6 cellular contexts compared by ENCODE assay signal in the genomic region with DNA sequence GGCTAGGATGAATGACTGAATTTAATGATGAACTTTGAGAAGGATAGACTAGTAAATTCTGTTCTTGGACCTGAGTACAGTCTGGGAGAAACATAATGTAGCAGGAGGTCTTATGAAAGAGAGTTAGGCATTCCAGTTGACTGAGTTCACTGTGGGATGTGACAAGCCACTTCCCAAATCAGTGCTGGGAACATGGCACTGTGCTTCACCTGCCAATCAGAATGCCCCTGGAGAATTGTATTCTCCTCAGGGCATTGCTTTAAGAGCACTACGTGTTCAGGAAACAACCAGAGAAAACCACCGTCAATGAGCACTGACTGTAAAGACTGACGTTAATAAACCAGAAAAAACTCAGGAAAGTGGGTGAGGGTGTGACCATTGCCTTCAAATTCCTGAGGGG. TPM values are rescaled to one million over a fixed set of nuclear protein-coding genes. Genes with fewer than 3 reads are reported as not detected.
DNase-seq lines count a peak whose midpoint lies in the region; TF ChIP-seq lines count a peak whose summit lies in the region.

No MANE protein-coding gene starts in this region.

- H2BK120ac ChIP-seq in H9 (ENCODE audit: low read depth, low read length, poor library complexity, severe bottlenecking) = no peak overlapping the region

- H3K56ac ChIP-seq in H9 (ENCODE audit: insufficient read length, low read depth, low read length) = no peak overlapping the region

- no peaks in the 10 kb centered on the region for H3K9me3 ChIP-seq in H9 (ENCODE audit: control insufficient read depth, low read depth, low read length)

- H4K5ac ChIP-seq in H9 (ENCODE audit: insufficient read length, low read depth, low read length) = no peak overlapping the region

- H2AFZ ChIP-seq in H9 (ENCODE audit: low read length) = no peak overlapping the region

- H4K8ac ChIP-seq in H9 (replicated peaks; ENCODE audit: insufficient read length, low read depth, low read length) = no peak overlapping the region

- no peaks in the 10 kb centered on the region for H3K27me3 ChIP-seq in H9 (ENCODE audit: insufficient read depth, low read length)

- WGBS in H9 (ENCODE audit: extremely low coverage, insufficient read length, low lambda C conversion rate) = no CpG with 5 or more reads among the region's 3 CpGs

- H3K4me1 ChIP-seq in H9 (ENCODE audit: insufficient read depth, low read length) = peaks cover 3% of the 10 kb centered on the region; the same call in 1 of the 2 replicates

- H3K36me3 Mint-ChIP-seq in H9 (ENCODE audit: insufficient read depth in 1 of 3, low read depth in 3 of 3) = peaks cover 28 to 40% (median 37%) of the 10 kb centered on the region in 3 experiments
- H3K36me3 Mint-ChIP-seq in nephron (ENCODE audit: low read depth) = peaks cover 28% of the 10 kb centered on the region

- H3K4ac ChIP-seq in H9 (ENCODE audit: low read depth, low read length) = no peak overlapping the region

- H3K79me2 ChIP-seq in H9 (ENCODE audit: insufficient read depth, low read length) = no peaks in the 10 kb centered on the region

- no peaks in the 10 kb centered on the region for H3K79me1 ChIP-seq in H9 (ENCODE audit: insufficient read depth, low read depth, low read length, poor library complexity, severe bottlenecking)

- no peak overlapping the region for H2BK20ac ChIP-seq in H9 (ENCODE audit: low read depth, low read length, poor library complexity, severe bottlenecking)

- H2BK15ac ChIP-seq in H9 (ENCODE audit: low read depth, low read length) = no peak overlapping the region

- H3K14ac ChIP-seq in H9 (ENCODE audit: insufficient read depth, low read length) = no peak overlapping the region

- H3K27ac Mint-ChIP-seq in H9 (no peak overlapping the region; a peak in 1 of 7 replicates), nephron (peak overlapping the region; percentile 99)

- H3K9me3 Mint-ChIP-seq in H9 = peaks cover 2 to 3% of the 10 kb centered on the region in 2 experiments; a peak in 3 of 5 replicates
- H3K9me3 Mint-ChIP-seq in nephron = no peaks in the 10 kb centered on the region

- no peak overlapping the region for H2BK12ac ChIP-seq in H9 (ENCODE audit: insufficient read length, low read depth, low read length)

- DNase-seq in H9 (no peak), astrocyte of the hippocampus (ENCODE audit: low read depth, low spot score) (peak; percentile 66), GM20000 (ENCODE audit: low spot score) (no peak), NOMO-1 (lab: John Stamatoyannopoulos, UW; ENCODE audit: unreplicated experiment in 2 of 2) (no peak), cerebellar nuclear complex (lab: John Stamatoyannopoulos, UW) (no peak)

- H3T11ph ChIP-seq in H9 (ENCODE audit: low read length) = no peak overlapping the region

- peaks cover 16% of the 10 kb centered on the region for H3K23me2 ChIP-seq in H9 (ENCODE audit: insufficient read length, low read depth, low read length, poor library complexity, severe bottlenecking)

- no peak overlapping the region for H2BK5ac ChIP-seq in H9 (ENCODE audit: insufficient read length, low read length)

- H3K9ac ChIP-seq in H9 (ENCODE audit: extremely low read depth, insufficient read length, low read length) = no peak overlapping the region

- H2AK5ac ChIP-seq in H9 (ENCODE audit: insufficient read length, low read length) = no peak overlapping the region

- no peak overlapping the region for H3K27ac ChIP-seq in H9 (ENCODE audit: insufficient read length, low read depth, low read length)

- H3K4me1 Mint-ChIP-seq in H9 (peaks cover 31 to 36% of the 10 kb centered on the region in 2 experiments), nephron (peaks cover 60% of the 10 kb centered on the region)

- peaks cover 18% of the 10 kb centered on the region for H3K27me3 Mint-ChIP-seq in H9 (ENCODE audit: low read depth)
- H3K27me3 Mint-ChIP-seq in nephron (ENCODE audit: low read depth) = peaks cover 5% of the 10 kb centered on the region

- no peaks in the 10 kb centered on the region for H4K20me1 ChIP-seq in H9 (ENCODE audit: control insufficient read depth, insufficient read depth, insufficient read length)

- no peak overlapping the region for H3K18ac ChIP-seq in H9 (ENCODE audit: insufficient read length, low read depth, low read length)

- H3K4me2 ChIP-seq in H9 (ENCODE audit: insufficient read depth, insufficient read length, low read length) = peak overlapping the region; percentile 76

- peak overlapping the region; percentile 83 to 85 for H3K4me3 Mint-ChIP-seq in H9
- peak overlapping the region; percentile 78 to 88 (median 84) for H3K4me3 Mint-ChIP-seq in nephron

- H3K23ac ChIP-seq in H9 (ENCODE audit: insufficient read length, low read depth, low read length) = no peak overlapping the region

- H4K91ac ChIP-seq in H9 (ENCODE audit: insufficient read length, low read depth, low read length) = no peak overlapping the region

- TF ChIP-seq CTCF in H9 (conservative IDR thresholded peaks at IDR 0.05) (no peak), nephron (IDR thresholded peaks at IDR 0.05; ENCODE audit: unreplicated experiment in 3 of 3) (no peak), GM20000 (IDR thresholded peaks at IDR 0.05; ENCODE audit: extremely low read depth, missing control alignments) (no peak)

RNA-seq across cellular contexts. Expression of a gene that starts 1.2 kb away (rescaled TPM):
- 11.3 and 12.0 TPM in 2 replicates for total RNA-seq in H9 (2021)

RNA-seq across cellular contexts. Expression of a gene that starts 1.5 kb away (rescaled TPM):
- 18,417 and 20,652 TPM in 2 replicates for total RNA-seq in H9 (2021)

RNA-seq across cellular contexts. Expression of a gene that starts 5.7 kb away (rescaled TPM):
- 21.6 and 24.4 TPM in 2 replicates for total RNA-seq in H9 (2021)

RNA-seq across cellular contexts. Expression of a gene that starts 8.6 kb away (rescaled TPM):
- 1.3 and 1.6 TPM in 2 replicates for total RNA-seq in H9 (2021)

RNA-seq across cellular contexts. Expression of a gene that starts 14.4 kb away (rescaled TPM):
- total RNA-seq in H9 (2021) = 0.94 and 1.9 TPM in 2 replicates

Comparison
In these comparisons a context has a peak if more than half of its experiments do, and no peak if none do; other contexts are left out.
1. H3K27ac Mint-ChIP-seq: peak in nephron (3 of 3); none in H9 (0 of 3).